Comparison of ENCODE assay signal across 16 cellular contexts in the genomic region with DNA sequence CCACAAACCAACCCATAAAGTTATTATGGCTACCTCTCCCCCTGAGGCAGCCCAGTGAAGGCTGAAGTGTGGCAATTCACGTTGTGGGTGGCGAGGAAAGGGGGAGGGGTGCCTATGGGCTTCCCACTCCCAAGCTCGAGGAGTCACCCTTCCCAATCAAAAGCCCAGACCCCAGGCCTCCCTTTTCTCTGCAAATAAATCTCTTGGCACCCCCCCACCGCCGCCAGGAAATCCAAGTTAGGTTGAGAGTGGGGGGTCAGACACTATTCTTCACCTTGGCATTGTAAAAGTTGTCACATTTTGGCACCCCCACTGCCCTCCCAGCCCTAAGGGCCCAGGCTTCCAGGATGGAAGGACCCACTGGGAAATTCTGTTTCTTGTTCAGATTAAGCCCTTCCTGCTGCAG. TPM values are rescaled to one million over a fixed set of nuclear protein-coding genes. Genes with fewer than 3 reads are reported as not detected.
DNase-seq lines count a peak whose midpoint lies in the region; ATAC-seq and TF ChIP-seq lines count a peak whose summit lies in the region.
"Had no signal": no experiment of that assay in that cellular context is flagged by ENCODE, and none has a peak within 500 bp of the region (broad histone marks: within the 10 kb centered on the region; RNA-seq: fewer than 3 reads in every experiment).

No MANE protein-coding gene starts in this region.

- no peaks in the 10 kb centered on the region for H3K27me3 ChIP-seq in breast epithelium

- ATAC-seq in T-helper 17 cell, result no peak
- ATAC-seq in naive thymus-derived CD8-positive, alpha-beta T cell, result no peak

- no peaks in the 10 kb centered on the region for H3K4me1 ChIP-seq in breast epithelium
- H3K4me1 ChIP-seq: Caco-2 had no signal

- no peaks in the 10 kb centered on the region for H3K27me3 Mint-ChIP-seq in MCF 10A (ENCODE audit: insufficient read depth, unreplicated experiment)
- H3K27me3 Mint-ChIP-seq in T-helper 17 cell, result no peaks in the 10 kb centered on the region
- no peaks in the 10 kb centered on the region for H3K27me3 Mint-ChIP-seq in naive thymus-derived CD8-positive, alpha-beta T cell
- no peaks in the 10 kb centered on the region for H3K27me3 Mint-ChIP-seq in type B pancreatic cell
- no peaks in the 10 kb centered on the region for H3K27me3 Mint-ChIP-seq in activated CD4-positive, alpha-beta memory T cell treated with anti-CD3 and anti-CD28 coated beads for 36 hours

- no peak overlapping the region for H3K4me3 Mint-ChIP-seq in MCF 10A (ENCODE audit: unreplicated experiment)
- H3K4me3 Mint-ChIP-seq in T-helper 17 cell, result peak overlapping the region; percentile 45
- H3K4me3 Mint-ChIP-seq in naive thymus-derived CD8-positive, alpha-beta T cell, result no peak overlapping the region
- H3K4me3 Mint-ChIP-seq in type B pancreatic cell, result no peak overlapping the region
- no peak overlapping the region for H3K4me3 Mint-ChIP-seq in activated CD4-positive, alpha-beta memory T cell treated with anti-CD3 and anti-CD28 coated beads for 36 hours

- H3K4me3 ChIP-seq in breast epithelium, result no peak overlapping the region
- H3K4me3 ChIP-seq: K562 had no signal

- no TSS peak for BruUV-seq in MCF 10A (replicated peaks; lab: Mats Ljungman, UMichigan)

- H3K4me1 Mint-ChIP-seq in MCF 10A (ENCODE audit: insufficient read depth, unreplicated experiment) (no peaks in the 10 kb centered on the region), T-helper 17 cell (peaks cover 16% of the 10 kb centered on the region), type B pancreatic cell (ENCODE audit: unreplicated experiment) (no peaks in the 10 kb centered on the region)
- H3K4me1 Mint-ChIP-seq in naive thymus-derived CD8-positive, alpha-beta T cell, result peaks cover 9 to 25% (median 14%) of the 10 kb centered on the region in 4 donors
- H3K4me1 Mint-ChIP-seq in activated CD4-positive, alpha-beta memory T cell treated with anti-CD3 and anti-CD28 coated beads for 36 hours (ENCODE audit: low read depth), result peaks cover 12% of the 10 kb centered on the region

- TF ChIP-seq CTCF in breast epithelium (IDR thresholded peaks at IDR 0.05) (no peak), MCF 10A (IDR thresholded peaks at IDR 0.05; ENCODE audit: unreplicated experiment) (no peak), type B pancreatic cell (conservative IDR thresholded peaks at IDR 0.05) (no peak)

- peaks cover 29% of the 10 kb centered on the region for H3K36me3 Mint-ChIP-seq in MCF 10A (ENCODE audit: insufficient read depth, unreplicated experiment)
- peaks cover 6% of the 10 kb centered on the region for H3K36me3 Mint-ChIP-seq in T-helper 17 cell (ENCODE audit: low read depth)
- peaks cover 0 to 45% (median 2%) of the 10 kb centered on the region in 3 donors for H3K36me3 Mint-ChIP-seq in naive thymus-derived CD8-positive, alpha-beta T cell
- H3K36me3 Mint-ChIP-seq in type B pancreatic cell, result peaks cover 15% of the 10 kb centered on the region
- H3K36me3 Mint-ChIP-seq in activated CD4-positive, alpha-beta memory T cell treated with anti-CD3 and anti-CD28 coated beads for 36 hours, result peaks cover 15% of the 10 kb centered on the region

- H3K9me3 ChIP-seq in breast epithelium (no peaks in the 10 kb centered on the region), T-helper 17 cell (ENCODE audit: control insufficient read depth, low read length, poor library complexity, severe bottlenecking) (no peaks in the 10 kb centered on the region)
- H3K9me3 ChIP-seq: Caco-2 had no signal

- H3K27ac ChIP-seq in breast epithelium, result peak overlapping the region in 1 of 2 donors; percentile 4
- H3K27ac ChIP-seq: HL-60 had no signal

- H3K27ac Mint-ChIP-seq in MCF 10A (ENCODE audit: low read depth, unreplicated experiment) (no peak overlapping the region), T-helper 17 cell (no peak overlapping the region), type B pancreatic cell (no peak overlapping the region)
- H3K27ac Mint-ChIP-seq in naive thymus-derived CD8-positive, alpha-beta T cell, result peak overlapping the region in 6 of 10 donors; percentile 14 to 68 (median 27)
- no peak overlapping the region for H3K27ac Mint-ChIP-seq in activated CD4-positive, alpha-beta memory T cell treated with anti-CD3 and anti-CD28 coated beads for 36 hours

- POLR2A ChIA-PET in MCF 10A (lab: Yijun Ruan, JAX), result no interaction called here
- POLR2A ChIA-PET in naive thymus-derived CD8-positive, alpha-beta T cell (lab: Charles Lee), result interaction anchor here (1.2 to 1.6 kb wide), 3 partner anchors 8 to 20 kb away, joined by 4 to 7 read pairs (median 4); no protein-coding TSS in a partner anchor
- POLR2A ChIA-PET in activated CD4-positive, alpha-beta memory T cell treated with anti-CD3 and anti-CD28 coated beads for 36 hours (lab: Charles Lee), result interaction anchor here (1.6 to 1.7 kb wide), 2 partner anchors 75 to 83 kb away, joined by 3 to 6 read pairs; a partner anchor contains a TSS

- H3K36me3 ChIP-seq in breast epithelium, result no peaks in the 10 kb centered on the region

- CTCF ChIA-PET in MCF 10A (lab: Yijun Ruan, JAX), result interaction anchor here (0.6 to 1.1 kb wide), 2 partner anchors 62 to 1390 kb away, joined by 3 to 4 read pairs; no protein-coding TSS in a partner anchor
- CTCF ChIA-PET in activated CD4-positive, alpha-beta memory T cell treated with anti-CD3 and anti-CD28 coated beads for 36 hours (lab: Charles Lee), result interaction anchor here (0.6 to 5.0 kb wide), 16 partner anchors 9 to 346 kb away, joined by 3 to 54 read pairs (median 6); a partner anchor contains a TSS

- intact Hi-C loops in breast epithelium (cut with DNase I; ENCODE audit: low total_unique reads), result no loop called here
- intact Hi-C loops in MCF 10A (cut with micrococcal nuclease), result no loop called here
- intact Hi-C loops in activated CD4-positive, alpha-beta memory T cell treated with anti-CD3 and anti-CD28 coated beads for 36 hours (cut with micrococcal nuclease), result loop anchor here (1.0 to 10.0 kb wide), 4 partner anchors 10 to 690 kb away; a partner anchor contains a TSS

- H3K9me3 Mint-ChIP-seq in MCF 10A (ENCODE audit: unreplicated experiment) (no peaks in the 10 kb centered on the region), type B pancreatic cell (no peaks in the 10 kb centered on the region)
- H3K9me3 Mint-ChIP-seq in naive thymus-derived CD8-positive, alpha-beta T cell, result no peaks in the 10 kb centered on the region
- no peaks in the 10 kb centered on the region for H3K9me3 Mint-ChIP-seq in activated CD4-positive, alpha-beta memory T cell treated with anti-CD3 and anti-CD28 coated beads for 36 hours

- DNase-seq in breast epithelium (ENCODE audit: low spot score in 2 of 2), result peak; percentile 16 to 27
- DNase-seq in MCF 10A (ENCODE audit: unreplicated experiment), result no peak
- DNase-seq in T-helper 17 cell, result no peak
- no peak for DNase-seq in naive thymus-derived CD8-positive, alpha-beta T cell
- peak; percentile 62 for DNase-seq in type B pancreatic cell (ENCODE audit: extremely low spot score, unreplicated experiment)
- DNase-seq in T-helper 9 cell, result no peak
- DNase-seq in kidney tubule cell (ENCODE audit: low spot score), result no peak
- DNase-seq in activated CD4-positive, alpha-beta memory T cell treated with anti-CD3 and anti-CD28 coated beads for 36 hours, result no peak
- DNase-seq: DMS153, NCI-H1417, NCI-H2171, NCI-H446, SHP77 treated with DMSO at 0.1 percent for 48 hours had no signal

- no peak for TF ChIP-seq POLR2A in breast epithelium (IDR thresholded peaks at IDR 0.05)

RNA-seq across cellular contexts. Expression of a gene that starts 6.9 kb away (rescaled TPM):
- total RNA-seq in breast epithelium, result 1 to 10 TPM; 2.8 to 4.9 (median 3.2) TPM
- not detected in 2 replicates for total RNA-seq in MCF 10A (2022)
- total RNA-seq in T-helper 17 cell, result under 1 TPM; 0.34 to 0.80 TPM
- 1 to 10 TPM; 1.3 to 1.6 TPM for total RNA-seq in naive thymus-derived CD8-positive, alpha-beta T cell
- polyA plus RNA-seq in naive thymus-derived CD8-positive, alpha-beta T cell, result not detected
- total RNA-seq in type B pancreatic cell (ENCODE audit: low replicate concordance), result 0.55 and 0.72 TPM in 2 replicates
- not detected for total RNA-seq in activated CD4-positive, alpha-beta memory T cell treated with anti-CD3 and anti-CD28 coated beads for 36 hours
- polyA plus RNA-seq: K562 had no signal

RNA-seq across cellular contexts. Expression of a gene that starts 9.4 kb away (rescaled TPM):
- 10 to 100 TPM; 39.5 to 48.8 (median 40.0) TPM for total RNA-seq in breast epithelium
- 52.3 and 63.2 TPM in 2 replicates for total RNA-seq in MCF 10A (2022)
- 10 to 100 TPM; 30.0 to 31.3 TPM for total RNA-seq in T-helper 17 cell
- 10 to 100 TPM; 58.1 to 63.1 TPM for total RNA-seq in naive thymus-derived CD8-positive, alpha-beta T cell
- 10 to 100 TPM; 33.7 to 40.6 (median 39.9) TPM for polyA plus RNA-seq in naive thymus-derived CD8-positive, alpha-beta T cell
- total RNA-seq in type B pancreatic cell (ENCODE audit: low replicate concordance), result 46.1 and 50.0 TPM in 2 replicates
- total RNA-seq in activated CD4-positive, alpha-beta memory T cell treated with anti-CD3 and anti-CD28 coated beads for 36 hours, result 10 to 100 TPM; 29.0 to 29.9 TPM

RNA-seq across cellular contexts. Expression of a gene that starts 49.6 kb away (rescaled TPM):
- total RNA-seq in breast epithelium, result 10 to 100 TPM in 1 of 3 donors, 1 to 10 TPM in 2; 1.8 to 38.2 (median 4.6) TPM
- not detected in 2 replicates for total RNA-seq in MCF 10A (2022)
- not detected for total RNA-seq in T-helper 17 cell
- total RNA-seq in naive thymus-derived CD8-positive, alpha-beta T cell, result not detected
- not detected for polyA plus RNA-seq in naive thymus-derived CD8-positive, alpha-beta T cell
- 6.3 and 8.6 TPM in 2 replicates for total RNA-seq in type B pancreatic cell (ENCODE audit: low replicate concordance)
- not detected for total RNA-seq in activated CD4-positive, alpha-beta memory T cell treated with anti-CD3 and anti-CD28 coated beads for 36 hours
- total RNA-seq: K562 had no signal
- polyA plus RNA-seq: K562 had no signal

Comparison
In these comparisons a context has a peak if more than half of its experiments do, and no peak if none do; other contexts are left out.
1. DNase-seq: peak in breast epithelium (2 of 2) and type B pancreatic cell (single experiment); none in MCF 10A (single experiment), T-helper 17 cell (0 of 3), naive thymus-derived CD8-positive, alpha-beta T cell (0 of 10), T-helper 9 cell (single experiment), kidney tubule cell (single experiment) and activated CD4-positive, alpha-beta memory T cell treated with anti-CD3 and anti-CD28 coated beads for 36 hours (single experiment).
2. H3K27ac Mint-ChIP-seq: peak in naive thymus-derived CD8-positive, alpha-beta T cell (6 of 10); none in MCF 10A (single experiment), T-helper 17 cell (single experiment), type B pancreatic cell (single experiment) and activated CD4-positive, alpha-beta memory T cell treated with anti-CD3 and anti-CD28 coated beads for 36 hours (single experiment).